In the genomic region with DNA sequence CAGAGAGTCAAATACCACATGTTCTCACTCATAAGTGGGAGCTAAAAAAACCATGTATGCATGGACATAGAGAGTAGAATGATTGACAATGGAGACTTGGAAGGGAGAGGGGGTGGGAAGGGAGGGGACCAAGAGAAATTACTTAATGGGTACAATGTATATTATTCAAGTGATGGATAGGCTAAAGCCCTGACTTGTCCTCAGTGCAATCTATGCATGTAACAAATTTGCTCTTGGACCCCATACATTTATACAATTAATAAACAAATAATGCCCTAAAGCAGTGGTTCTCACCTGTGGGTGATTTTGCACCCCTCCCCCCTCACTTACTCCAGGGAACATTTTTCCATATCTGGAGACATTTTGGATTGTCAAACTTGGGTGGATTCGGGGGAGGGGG, we compare ENCODE assay signal across 41 cellular contexts.
"Had no signal": no experiment of that assay in that cellular context is flagged by ENCODE, and none has a peak within 500 bp of the region (broad histone marks: within the 10 kb centered on the region; RNA-seq: fewer than 3 reads in every experiment).

No MANE protein-coding gene starts in this region.

- H3K4me3 ChIP-seq: adrenal gland, ascending aorta, body of pancreas, breast epithelium, cardiac muscle cell had no signal

- H3K9me3 ChIP-seq: adrenal gland, ascending aorta, body of pancreas, breast epithelium had no signal

- H3K27me3 ChIP-seq: adrenal gland, ascending aorta, body of pancreas, brain microvascular endothelial cell, breast epithelium, cardiac muscle cell had no signal

- H3K4me1 ChIP-seq: breast epithelium had no signal

- DNase-seq: activated effector memory CD4-positive, alpha-beta T cell treated with anti-CD3 and anti-CD28 coated beads, Interleukin-2, amount 50 U/mL, for 16 hours; activated effector memory CD4-positive, alpha-beta T cell treated with Interleukin-2 at 50 U/mL for 16 hours; activated gamma-delta T cell; activated gamma-delta T cell treated with Interleukin-2 at 50 U/mL for 16 hours; activated naive CD4-positive, alpha-beta T cell; activated naive CD4-positive, alpha-beta T cell treated with anti-CD3 and anti-CD28 coated beads for 36 hours; activated naive CD4-positive, alpha-beta T cell treated with anti-CD3 and anti-CD28 coated beads, Interleukin-2, amount 10 ng/mL, durations not matched to agents 7 days and 5 days; activated naive CD4-positive, alpha-beta T cell treated with anti-CD3 and anti-CD28 coated beads, Interleukin-2, amount 50 U/mL, for 16 hours; activated naive CD4-positive, alpha-beta T cell treated with Interleukin-2 at 50 U/mL for 16 hours; activated naive CD8-positive, alpha-beta T cell treated with anti-CD3 and anti-CD28 coated beads for 36 hours; activated naive CD8-positive, alpha-beta T cell treated with anti-CD3 and anti-CD28 coated beads, Interleukin-2, amount 10 ng/mL, durations not matched to agents 7 days and 5 days; activated naive CD8-positive, alpha-beta T cell treated with anti-CD3 and anti-CD28 coated beads, Interleukin-2, amount 50 U/mL, for 24 hours; activated T-cell treated with anti-CD3 and anti-CD28 coated beads for 4 hours; activated T-cell treated with anti-CD3 and anti-CD28 coated beads, Interleukin-2, amount 50 U/mL, for 1 hour; activated T-cell treated with anti-CD3 and anti-CD28 coated beads, Interleukin-2, amount 50 U/mL, for 24 hours; activated T-cell treated with anti-CD3 and anti-CD28 coated beads, Interleukin-2, amount 50 U/mL, for 4 hours; activated T-cell treated with anti-CD3 and anti-CD28 coated beads, Interleukin-2, amount 50 U/mL, for 48 hours; activated T-cell treated with anti-CD3 and anti-CD28 coated beads, Interleukin-2, amount 50 U/mL, for 72 hours; adrenal gland; amniotic stem cell; amygdala; anterior cingulate cortex; aorta; body of pancreas; brain microvascular endothelial cell; caudate nucleus; central memory CD4-positive, alpha-beta T cell; cerebellar nuclear complex had no signal

- H3K27ac Mint-ChIP-seq: activated naive CD4-positive, alpha-beta T cell treated with anti-CD3 and anti-CD28 coated beads for 36 hours; activated naive CD4-positive, alpha-beta T cell treated with anti-CD3 and anti-CD28 coated beads, Interleukin-2, amount 10 ng/mL, durations not matched to agents 7 days and 5 days; activated naive CD4-positive, alpha-beta T cell treated with anti-CD3 and anti-CD28 coated beads, Interleukin-2, amount 50 U/mL, for 24 hours; activated naive CD4-positive, alpha-beta T cell treated with anti-CD3 and anti-CD28 coated beads, Interleukin-2, amount 50 U/mL, for 72 hours; activated naive CD8-positive, alpha-beta T cell; activated naive CD8-positive, alpha-beta T cell treated with anti-CD3 and anti-CD28 coated beads for 36 hours; activated naive CD8-positive, alpha-beta T cell treated with anti-CD3 and anti-CD28 coated beads, Interleukin-2, amount 10 ng/mL, durations not matched to agents 7 days and 5 days; activated naive CD8-positive, alpha-beta T cell treated with anti-CD3 and anti-CD28 coated beads, Interleukin-2, amount 50 U/mL, for 24 hours; activated T-cell treated with anti-CD3 and anti-CD28 coated beads, Interleukin-2, amount 50 U/mL, for 24 hours; activated T-helper 1 cell treated with anti-CD3 and anti-CD28 coated beads, Interleukin-12 subunit alpha, Interleukin-12 subunit beta, Interleukin-2, Interleukin-4 antibody, amounts not matched to agents 30 ng/mL and 10 ng/mL and 1 ng/mL, durations not matched to agents 14 hours and 24 hours and 36 hours; activated T-helper 17 cell treated with anti-CD3 and anti-CD28 coated beads, Interleukin-2, amount 50 U/mL, for 72 hours; activated T-helper 2 cell treated with anti-CD3 and anti-CD28 coated beads, Interferon-gamma antibody, Interleukin-2, Interleukin-4, amounts not matched to agents 10 μg/mL and 5 μg/mL and 100 μg/mL, durations not matched to agents 14 hours and 24 hours and 36 hours; brain had no signal

- H3K36me3 Mint-ChIP-seq: brain had no signal

- H3K36me3 ChIP-seq: adrenal gland, ascending aorta, brain microvascular endothelial cell, breast epithelium, cardiac muscle cell had no signal

- FAIRE-seq: astrocyte, bronchial epithelial cell had no signal

- H3K27ac ChIP-seq: adrenal gland, body of pancreas, brain microvascular endothelial cell, breast epithelium, cardiac muscle cell had no signal

- ATAC-seq: activated naive CD4-positive, alpha-beta T cell treated with anti-CD3 and anti-CD28 coated beads, Interleukin-2, amount 50 U/mL, for 72 hours; activated naive CD8-positive, alpha-beta T cell treated with anti-CD3 and anti-CD28 coated beads, Interleukin-2, amount 50 U/mL, for 24 hours; activated T-cell treated with anti-CD3 and anti-CD28 coated beads, Interleukin-2, amount 50 U/mL, for 4 hours; activated T-cell treated with anti-CD3 and anti-CD28 coated beads, Interleukin-2, amount 50 U/mL, for 72 hours; activated T-helper 17 cell treated with anti-CD3 and anti-CD28 coated beads, Interleukin-2, amount 50 U/mL, for 72 hours; body of pancreas had no signal

- H3K9me3 Mint-ChIP-seq: activated naive CD4-positive, alpha-beta T cell treated with anti-CD3 and anti-CD28 coated beads for 36 hours; activated naive CD4-positive, alpha-beta T cell treated with anti-CD3 and anti-CD28 coated beads, Interleukin-2, amount 10 ng/mL, durations not matched to agents 7 days and 5 days; activated naive CD4-positive, alpha-beta T cell treated with anti-CD3 and anti-CD28 coated beads, Interleukin-2, amount 50 U/mL, for 24 hours; activated naive CD8-positive, alpha-beta T cell treated with anti-CD3 and anti-CD28 coated beads for 36 hours; activated naive CD8-positive, alpha-beta T cell treated with anti-CD3 and anti-CD28 coated beads, Interleukin-2, amount 10 ng/mL, durations not matched to agents 7 days and 5 days; activated naive CD8-positive, alpha-beta T cell treated with anti-CD3 and anti-CD28 coated beads, Interleukin-2, amount 50 U/mL, for 24 hours; activated T-cell treated with anti-CD3 and anti-CD28 coated beads, Interleukin-2, amount 50 U/mL, for 24 hours; activated T-cell treated with anti-CD3 and anti-CD28 coated beads, Interleukin-2, amount 50 U/mL, for 4 hours; activated T-cell treated with anti-CD3 and anti-CD28 coated beads, Interleukin-2, amount 50 U/mL, for 72 hours; activated T-helper 1 cell treated with anti-CD3 and anti-CD28 coated beads, Interleukin-12 subunit alpha, Interleukin-12 subunit beta, Interleukin-2, Interleukin-4 antibody, amounts not matched to agents 30 ng/mL and 10 ng/mL and 1 ng/mL, durations not matched to agents 14 hours and 24 hours and 36 hours; activated T-helper 17 cell treated with anti-CD3 and anti-CD28 coated beads, Interleukin-2, amount 50 U/mL, for 72 hours; activated T-helper 2 cell treated with anti-CD3 and anti-CD28 coated beads, Interferon-gamma antibody, Interleukin-2, Interleukin-4, amounts not matched to agents 10 μg/mL and 5 μg/mL and 100 μg/mL, durations not matched to agents 14 hours and 24 hours and 36 hours; brain; central memory CD8-positive, alpha-beta T cell had no signal

- H3K27me3 Mint-ChIP-seq: activated naive CD4-positive, alpha-beta T cell treated with anti-CD3 and anti-CD28 coated beads, Interleukin-2, amount 10 ng/mL, durations not matched to agents 7 days and 5 days; activated naive CD4-positive, alpha-beta T cell treated with anti-CD3 and anti-CD28 coated beads, Interleukin-2, amount 50 U/mL, for 24 hours; activated naive CD8-positive, alpha-beta T cell; activated naive CD8-positive, alpha-beta T cell treated with anti-CD3 and anti-CD28 coated beads for 36 hours; activated naive CD8-positive, alpha-beta T cell treated with anti-CD3 and anti-CD28 coated beads, Interleukin-2, amount 10 ng/mL, durations not matched to agents 7 days and 5 days; activated naive CD8-positive, alpha-beta T cell treated with anti-CD3 and anti-CD28 coated beads, Interleukin-2, amount 50 U/mL, for 24 hours; activated T-cell treated with anti-CD3 and anti-CD28 coated beads, Interleukin-2, amount 50 U/mL, for 24 hours; activated T-helper 17 cell treated with anti-CD3 and anti-CD28 coated beads, Interleukin-2, amount 50 U/mL, for 72 hours; central memory CD8-positive, alpha-beta T cell had no signal

- H3K4me3 Mint-ChIP-seq: activated naive CD4-positive, alpha-beta T cell treated with anti-CD3 and anti-CD28 coated beads for 36 hours; activated naive CD4-positive, alpha-beta T cell treated with anti-CD3 and anti-CD28 coated beads, Interleukin-2, amount 10 ng/mL, durations not matched to agents 7 days and 5 days; activated naive CD4-positive, alpha-beta T cell treated with anti-CD3 and anti-CD28 coated beads, Interleukin-2, amount 50 U/mL, for 24 hours; activated naive CD8-positive, alpha-beta T cell; activated naive CD8-positive, alpha-beta T cell treated with anti-CD3 and anti-CD28 coated beads for 36 hours; activated naive CD8-positive, alpha-beta T cell treated with anti-CD3 and anti-CD28 coated beads, Interleukin-2, amount 10 ng/mL, durations not matched to agents 7 days and 5 days; activated naive CD8-positive, alpha-beta T cell treated with anti-CD3 and anti-CD28 coated beads, Interleukin-2, amount 50 U/mL, for 24 hours; activated T-cell treated with anti-CD3 and anti-CD28 coated beads, Interleukin-2, amount 50 U/mL, for 24 hours; activated T-cell treated with anti-CD3 and anti-CD28 coated beads, Interleukin-2, amount 50 U/mL, for 4 hours; activated T-cell treated with anti-CD3 and anti-CD28 coated beads, Interleukin-2, amount 50 U/mL, for 72 hours; activated T-helper 1 cell treated with anti-CD3 and anti-CD28 coated beads, Interleukin-12 subunit alpha, Interleukin-12 subunit beta, Interleukin-2, Interleukin-4 antibody, amounts not matched to agents 30 ng/mL and 10 ng/mL and 1 ng/mL, durations not matched to agents 14 hours and 24 hours and 36 hours; activated T-helper 17 cell treated with anti-CD3 and anti-CD28 coated beads, Interleukin-2, amount 50 U/mL, for 72 hours; brain; central memory CD8-positive, alpha-beta T cell had no signal
